Comparison of ENCODE assay signal across 19 cellular contexts in the genomic region with DNA sequence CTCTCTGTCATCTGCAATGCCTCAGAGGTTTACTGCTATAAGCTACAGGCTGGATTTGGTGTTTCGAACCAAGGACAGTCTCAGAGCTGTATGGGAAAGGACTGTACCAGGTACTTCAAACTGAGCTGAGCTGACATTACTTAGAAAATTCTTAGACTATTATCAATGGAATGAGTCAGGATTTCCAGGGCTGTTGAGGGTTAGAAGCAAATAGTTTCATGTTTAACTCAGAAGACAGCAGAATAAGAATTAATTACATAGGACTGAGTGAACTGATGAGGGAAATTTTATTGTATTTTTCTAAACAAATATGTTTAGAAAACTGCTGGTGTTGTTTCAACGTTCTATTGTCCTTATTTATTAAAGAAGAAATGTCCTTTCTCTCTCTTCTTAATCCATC.
A peak's percentile ranks its signal among the peaks of the same experiment; 100 is the strongest.
DNase-seq lines count a peak whose midpoint lies in the region; ATAC-seq and TF ChIP-seq lines count a peak whose summit lies in the region.
"Had no signal": no experiment of that assay in that cellular context is flagged by ENCODE, and none has a peak within 500 bp of the region (broad histone marks: within the 10 kb centered on the region; RNA-seq: fewer than 3 reads in every experiment).

No MANE protein-coding gene starts in this region.

- H3K9me3 Mint-ChIP-seq in activated naive CD4-positive, alpha-beta T cell treated with anti-CD3 and anti-CD28 coated beads, Interleukin-2, amount 50 U/mL, for 72 hours = no peaks in the 10 kb centered on the region
- no peaks in the 10 kb centered on the region for H3K9me3 Mint-ChIP-seq in progenitor cell of endocrine pancreas (ENCODE audit: low read depth)
- H3K9me3 Mint-ChIP-seq: CD4-positive, CD25-positive, alpha-beta regulatory T cell; stimulated activated effector memory CD8-positive, alpha-beta T cell treated with anti-CD3 and anti-CD28 coated beads, Interleukin-12 subunit alpha, Interleukin-12 subunit beta, amount 100 ng/mL, for 72 hours had no signal

- no peaks in the 10 kb centered on the region for H3K36me3 Mint-ChIP-seq in activated naive CD4-positive, alpha-beta T cell treated with anti-CD3 and anti-CD28 coated beads, Interleukin-2, amount 50 U/mL, for 72 hours
- H3K36me3 Mint-ChIP-seq in progenitor cell of endocrine pancreas (ENCODE audit: insufficient read depth) = no peaks in the 10 kb centered on the region
- H3K36me3 Mint-ChIP-seq: CD4-positive, CD25-positive, alpha-beta regulatory T cell; stimulated activated effector memory CD8-positive, alpha-beta T cell treated with anti-CD3 and anti-CD28 coated beads, Interleukin-12 subunit alpha, Interleukin-12 subunit beta, amount 100 ng/mL, for 72 hours had no signal

- peaks cover 25% of the 10 kb centered on the region for H3K27me3 Mint-ChIP-seq in progenitor cell of endocrine pancreas

- no peaks in the 10 kb centered on the region for H3K27me3 ChIP-seq in esophagus muscularis mucosa

- DNase-seq in AG20443 (ENCODE audit: low spot score) (peak; percentile 73), OCI-M1 (lab: John Stamatoyannopoulos, UW) (peak; percentile 13), choroid plexus epithelial cell (ENCODE audit: low read depth) (peak; percentile 84), kidney tubule cell (ENCODE audit: low spot score) (peak; percentile 82), progenitor cell of endocrine pancreas (ENCODE audit: low spot score, unreplicated experiment) (no peak), esophagus muscularis mucosa (ENCODE audit: extremely low spot score) (no peak), NOMO-1 treated with dmso at 0.1 percent for 144 hours (lab: John Stamatoyannopoulos, UW; ENCODE audit: unreplicated experiment) (no peak)
- no peak for DNase-seq in activated naive CD4-positive, alpha-beta T cell treated with anti-CD3 and anti-CD28 coated beads, Interleukin-2, amount 50 U/mL, for 72 hours (ENCODE audit: low spot score in 2 of 2)
- DNase-seq: activated gamma-delta T cell treated with Interleukin-2 at 50 U/mL for 16 hours; cerebellar nuclear complex; islet precursor cell; NCI-H1092; NCI-H446 treated with DMSO at 0.1 percent for 48 hours; SHP77; stimulated activated CD4-positive, alpha-beta T cell treated with anti-CD3 and anti-CD28 coated beads, Interleukin-2, amount 100 ng/mL, for 48 hours had no signal

- ATAC-seq in activated naive CD4-positive, alpha-beta T cell treated with anti-CD3 and anti-CD28 coated beads, Interleukin-2, amount 50 U/mL, for 72 hours = no peak
- ATAC-seq: esophagus mucosa; stimulated activated effector memory CD8-positive, alpha-beta T cell treated with anti-CD3 and anti-CD28 coated beads, Interleukin-12 subunit alpha, Interleukin-12 subunit beta, amount 100 ng/mL, for 72 hours had no signal

- H3K4me3 ChIP-seq in choroid plexus epithelial cell (ENCODE audit: low read depth, low read length) = no peak overlapping the region
- no peak overlapping the region for H3K4me3 ChIP-seq in esophagus muscularis mucosa
- H3K4me3 ChIP-seq: prostate gland had no signal

- peaks cover 19 to 31% (median 19%) of the 10 kb centered on the region in 4 donors for H3K4me1 ChIP-seq in esophagus muscularis mucosa
- H3K4me1 ChIP-seq: prostate gland had no signal

- H3K4me1 Mint-ChIP-seq in progenitor cell of endocrine pancreas (ENCODE audit: low read depth) = no peaks in the 10 kb centered on the region

- no peak overlapping the region for H3K27ac Mint-ChIP-seq in activated naive CD4-positive, alpha-beta T cell treated with anti-CD3 and anti-CD28 coated beads, Interleukin-2, amount 50 U/mL, for 72 hours
- no peak overlapping the region for H3K27ac Mint-ChIP-seq in progenitor cell of endocrine pancreas
- H3K27ac Mint-ChIP-seq: CD4-positive, CD25-positive, alpha-beta regulatory T cell; stimulated activated effector memory CD8-positive, alpha-beta T cell treated with anti-CD3 and anti-CD28 coated beads, Interleukin-12 subunit alpha, Interleukin-12 subunit beta, amount 100 ng/mL, for 72 hours had no signal

- TF ChIP-seq POLR2A in esophagus muscularis mucosa (IDR thresholded peaks at IDR 0.05; ENCODE audit: low read depth) = no peak

- H3K9me3 ChIP-seq in esophagus muscularis mucosa = no peaks in the 10 kb centered on the region
- H3K9me3 ChIP-seq: prostate gland had no signal

- no peaks in the 10 kb centered on the region for H3K36me3 ChIP-seq in esophagus muscularis mucosa
- H3K36me3 ChIP-seq: prostate gland had no signal

- WGBS in esophagus muscularis mucosa = 59% methylated on average over 2 of the region's 2 CpGs

- TF ChIP-seq CTCF in choroid plexus epithelial cell (conservative IDR thresholded peaks at IDR 0.05; ENCODE audit: low read depth, low read length) = no peak
- no peak for TF ChIP-seq CTCF in progenitor cell of endocrine pancreas (IDR thresholded peaks at IDR 0.05; ENCODE audit: unreplicated experiment)
- TF ChIP-seq CTCF in esophagus muscularis mucosa (IDR thresholded peaks at IDR 0.05) = no peak

- H3K4me3 Mint-ChIP-seq in progenitor cell of endocrine pancreas (ENCODE audit: low read depth) = no peak overlapping the region
- H3K4me3 Mint-ChIP-seq: CD4-positive, CD25-positive, alpha-beta regulatory T cell; stimulated activated effector memory CD8-positive, alpha-beta T cell treated with anti-CD3 and anti-CD28 coated beads, Interleukin-12 subunit alpha, Interleukin-12 subunit beta, amount 100 ng/mL, for 72 hours had no signal

- no peak for TF ChIP-seq EP300 in esophagus muscularis mucosa (IDR thresholded peaks at IDR 0.05)

- intact Hi-C loops in esophagus muscularis mucosa (cut with DNase I) = no loop called here

- peak overlapping the region in 1 of 4 donors; percentile 39 for H3K27ac ChIP-seq in esophagus muscularis mucosa (replicated peaks in 1 of 4)
- H3K27ac ChIP-seq: prostate gland had no signal

Comparison
In these comparisons a context has a peak if more than half of its experiments do, and no peak if none do; other contexts are left out.
1. DNase-seq: peak in AG20443 (single experiment), OCI-M1 (single experiment), choroid plexus epithelial cell (single experiment) and kidney tubule cell (single experiment); none in activated naive CD4-positive, alpha-beta T cell treated with anti-CD3 and anti-CD28 coated beads, Interleukin-2, amount 50 U/mL, for 72 hours (0 of 2), progenitor cell of endocrine pancreas (single experiment), esophagus muscularis mucosa (single experiment) and NOMO-1 treated with dmso at 0.1 percent for 144 hours (single experiment).